Comparison of ENCODE assay signal across 21 cellular contexts in genomic region chr10:96259150-96259549, GRCh38. TPM values are rescaled to one million over a fixed set of nuclear protein-coding genes. Genes with fewer than 3 reads are reported as not detected.
"Had no signal": no experiment of that assay in that cellular context is flagged by ENCODE, and none has a peak within 500 bp of the region (broad histone marks: within the 10 kb centered on the region; RNA-seq: fewer than 3 reads in every experiment).

No MANE protein-coding gene starts in this region.

- H3K27ac ChIP-seq: esophagus muscularis mucosa, sigmoid colon, testis had no signal

- H3K4me1 ChIP-seq: psoas muscle, sigmoid colon, testis had no signal

- ATAC-seq: activated CD4-positive, CD25-positive, alpha-beta regulatory T cell treated with anti-CD3 and anti-CD28 coated beads, Interleukin-2, amount 50 U/mL, for 24 hours; activated T-cell treated with anti-CD3 and anti-CD28 coated beads, Interleukin-2, amount 50 U/mL, for 4 hours; stimulated activated naive CD8-positive, alpha-beta T cell treated with anti-CD3 and anti-CD28 coated beads, Interleukin-15, amount 100 ng/mL, for 72 hours; upper lobe of right lung had no signal

- H3K4me3 ChIP-seq: dorsolateral prefrontal cortex, esophagus muscularis mucosa, lung, psoas muscle, sigmoid colon, testis, upper lobe of right lung had no signal

- H3K27me3 Mint-ChIP-seq: activated naive CD8-positive, alpha-beta T cell; stimulated activated naive CD8-positive, alpha-beta T cell treated with anti-CD3 and anti-CD28 coated beads, Interleukin-15, amount 100 ng/mL, for 72 hours had no signal

- H3K4me3 Mint-ChIP-seq: activated naive CD8-positive, alpha-beta T cell; activated T-cell treated with anti-CD3 and anti-CD28 coated beads, Interleukin-2, amount 50 U/mL, for 4 hours; immature natural killer cell; nephron; stimulated activated naive CD8-positive, alpha-beta T cell treated with anti-CD3 and anti-CD28 coated beads, Interleukin-15, amount 100 ng/mL, for 72 hours had no signal

- H3K36me3 Mint-ChIP-seq: activated naive CD8-positive, alpha-beta T cell; immature natural killer cell had no signal

- H3K9me3 Mint-ChIP-seq: activated T-cell treated with anti-CD3 and anti-CD28 coated beads, Interleukin-2, amount 50 U/mL, for 4 hours; immature natural killer cell; nephron; stimulated activated naive CD8-positive, alpha-beta T cell treated with anti-CD3 and anti-CD28 coated beads, Interleukin-15, amount 100 ng/mL, for 72 hours had no signal

- H3K36me3 ChIP-seq: esophagus muscularis mucosa, sigmoid colon, upper lobe of right lung had no signal

- H3K27ac Mint-ChIP-seq: activated naive CD8-positive, alpha-beta T cell; immature natural killer cell; stimulated activated naive CD8-positive, alpha-beta T cell treated with anti-CD3 and anti-CD28 coated beads, Interleukin-15, amount 100 ng/mL, for 72 hours had no signal

- DNase-seq: activated gamma-delta T cell; activated T-cell treated with anti-CD3 and anti-CD28 coated beads, Interleukin-2, amount 50 U/mL, for 4 hours; dorsolateral prefrontal cortex; foreskin fibroblast; immature natural killer cell; occipital lobe; psoas muscle; sigmoid colon; stimulated activated CD4-positive, alpha-beta T cell treated with anti-CD3 and anti-CD28 coated beads, Interleukin-2, amount 100 ng/mL, for 48 hours; stimulated activated CD8-positive, alpha-beta memory T cell treated with anti-CD3 and anti-CD28 coated beads, Interleukin-4, amount 100 ng/mL, for 48 hours; stimulated activated naive CD8-positive, alpha-beta T cell treated with anti-CD3 and anti-CD28 coated beads, Interleukin-15, amount 100 ng/mL, for 72 hours; T-helper 2 cell; testis; upper lobe of right lung had no signal

- H3K4me1 Mint-ChIP-seq: immature natural killer cell; stimulated activated naive CD8-positive, alpha-beta T cell treated with anti-CD3 and anti-CD28 coated beads, Interleukin-15, amount 100 ng/mL, for 72 hours had no signal

- H3K9me3 ChIP-seq: esophagus muscularis mucosa, psoas muscle, sigmoid colon, testis, upper lobe of right lung had no signal

- H3K27me3 ChIP-seq: esophagus muscularis mucosa, sigmoid colon, testis, upper lobe of right lung had no signal

RNA-seq across cellular contexts. Expression of gene BLNK, which starts 12.2 kb away (rescaled TPM):
- total RNA-seq: chondrocyte had no signal

RNA-seq across cellular contexts. Expression of gene DNTT, which starts 45.1 kb away (rescaled TPM):
- total RNA-seq: activated T-cell treated with anti-CD3 and anti-CD28 coated beads, Interleukin-2, amount 50 U/mL, for 4 hours; chondrocyte; esophagus muscularis mucosa; lung; mucosa of gallbladder; occipital lobe; psoas muscle; sigmoid colon; upper lobe of right lung had no signal
- polyA plus RNA-seq: lung, sigmoid colon had no signal
